ENCODE assay signal across 13 cellular contexts in genomic region chr2:158781562-158781961, GRCh38. TPM values are rescaled to one million over a fixed set of nuclear protein-coding genes. Genes with fewer than 3 reads are reported as not detected.
A peak's percentile ranks its signal among the peaks of the same experiment; 100 is the strongest.
DNase-seq lines count a peak whose midpoint lies in the region; ATAC-seq and TF ChIP-seq lines count a peak whose summit lies in the region.
"Had no signal": no experiment of that assay in that cellular context is flagged by ENCODE, and none has a peak within 500 bp of the region (broad histone marks: within the 10 kb centered on the region; RNA-seq: fewer than 3 reads in every experiment).

No MANE protein-coding gene starts in this region.

- ATAC-seq in sciatic nerve, result peak; percentile 83
- no peak for ATAC-seq in stimulated activated naive B cell treated with anti-CD40 and anti-IgM and Interleukin-4, amounts not matched to agents 10 μg/mL and 1 μg/mL and 100 μg/mL, for 72 hours (replicated peaks)

- H3K4me3 ChIP-seq in fibroblast of villous mesenchyme (ENCODE audit: low read depth, low read length), result no peak overlapping the region

- no peak for TF ChIP-seq CTCF in fibroblast of villous mesenchyme (IDR thresholded peaks at IDR 0.05; ENCODE audit: insufficient read depth, low read depth, low read length)

- no peak overlapping the region for H3K4me3 Mint-ChIP-seq in stimulated activated naive B cell treated with anti-CD40 and anti-IgM and Interleukin-4, amounts not matched to agents 10 μg/mL and 1 μg/mL and 100 μg/mL, for 72 hours
- H3K4me3 Mint-ChIP-seq: nephron progenitor cell had no signal

- peaks cover 5 to 12% of the 10 kb centered on the region in 2 donors for H3K4me1 Mint-ChIP-seq in stimulated activated naive B cell treated with anti-CD40 and anti-IgM and Interleukin-4, amounts not matched to agents 10 μg/mL and 1 μg/mL and 100 μg/mL, for 72 hours

- intact Hi-C loops in sciatic nerve (cut with DNase I), result no loop called here

- H3K27ac Mint-ChIP-seq in stimulated activated naive B cell treated with anti-CD40 and anti-IgM and Interleukin-4, amounts not matched to agents 10 μg/mL and 1 μg/mL and 100 μg/mL, for 72 hours, result no peak overlapping the region

- DNase-seq in GM03348 (ENCODE audit: low spot score) (peak; percentile 74), amniotic stem cell (lab: John Stamatoyannopoulos, UW) (peak; percentile 50), fibroblast of villous mesenchyme (ENCODE audit: low read depth) (peak; percentile 73), sciatic nerve (ENCODE audit: low spot score) (no peak), HuH-7.5 (ENCODE audit: low spot score) (no peak), RPMI8226 (no peak), DMS 273 treated with DMSO at 0.1 percent for 48 hours (lab: John Stamatoyannopoulos, UW) (no peak)
- no peak for DNase-seq in stimulated activated naive B cell treated with anti-CD40 and anti-IgM and Interleukin-4, amounts not matched to agents 10 μg/mL and 1 μg/mL and 100 μg/mL, for 72 hours
- DNase-seq: activated T-cell treated with anti-CD3 and anti-CD28 coated beads for 4 hours, cerebellar nuclear complex, DMS153, NCI-H2029, nephron progenitor cell had no signal

- no peaks in the 10 kb centered on the region for H3K36me3 Mint-ChIP-seq in stimulated activated naive B cell treated with anti-CD40 and anti-IgM and Interleukin-4, amounts not matched to agents 10 μg/mL and 1 μg/mL and 100 μg/mL, for 72 hours

- H3K27me3 Mint-ChIP-seq in stimulated activated naive B cell treated with anti-CD40 and anti-IgM and Interleukin-4, amounts not matched to agents 10 μg/mL and 1 μg/mL and 100 μg/mL, for 72 hours, result peaks cover 30 to 32% of the 10 kb centered on the region in 2 donors

- peaks cover 0 to 4% of the 10 kb centered on the region in 2 donors for H3K9me3 Mint-ChIP-seq in stimulated activated naive B cell treated with anti-CD40 and anti-IgM and Interleukin-4, amounts not matched to agents 10 μg/mL and 1 μg/mL and 100 μg/mL, for 72 hours

RNA-seq across cellular contexts. Expression of gene DAPL1, which starts 13.6 kb away (rescaled TPM):
- total RNA-seq in fibroblast of villous mesenchyme (not detected in 2 replicates), sciatic nerve (not detected)

Comparison
In these comparisons a context has a peak if more than half of its experiments do, and no peak if none do; other contexts are left out.
1. DNase-seq: peak in GM03348 (single experiment), amniotic stem cell (single experiment) and fibroblast of villous mesenchyme (single experiment); none in sciatic nerve (single experiment), HuH-7.5 (single experiment), stimulated activated naive B cell treated with anti-CD40 and anti-IgM and Interleukin-4, amounts not matched to agents 10 μg/mL and 1 μg/mL and 100 μg/mL, for 72 hours (single experiment), RPMI8226 (single experiment) and DMS 273 treated with DMSO at 0.1 percent for 48 hours (single experiment).